In genomic region chr11:115820026-115820425, GRCh38 we compare ENCODE assay signal across 27 cellular contexts.
"Had no signal": no experiment of that assay in that cellular context is flagged by ENCODE, and none has a peak within 500 bp of the region (broad histone marks: within the 10 kb centered on the region; RNA-seq: fewer than 3 reads in every experiment).

No MANE protein-coding gene starts in this region.

- H3K4me1 Mint-ChIP-seq: endodermal cell; naive thymus-derived CD4-positive, alpha-beta T cell had no signal

- H3K4me1 ChIP-seq: colonic mucosa, esophagus squamous epithelium, gastrocnemius medialis, heart right ventricle, left lung, lower lobe of right lung had no signal

- H3K27me3 ChIP-seq: colonic mucosa, esophagus squamous epithelium, gastrocnemius medialis, left lung had no signal

- H3K4me3 Mint-ChIP-seq: dendritic cell treated with granulocyte-macrophage colony-stimulating factor and Interleukin-4, amounts not matched to agents 40 ng/mL and 50 ng/mL, for 4 days; effector memory CD8-positive, alpha-beta T cell; endodermal cell; naive thymus-derived CD4-positive, alpha-beta T cell had no signal

- H3K36me3 Mint-ChIP-seq: naive thymus-derived CD4-positive, alpha-beta T cell had no signal

- FAIRE-seq: endometrium, islet of Langerhans, keratinocyte had no signal

- H3K4me3 ChIP-seq: colonic mucosa, esophagus squamous epithelium, gastrocnemius medialis, heart right ventricle, left lung, lower lobe of right lung had no signal

- H3K27ac Mint-ChIP-seq: dendritic cell treated with granulocyte-macrophage colony-stimulating factor and Interleukin-4, amounts not matched to agents 40 ng/mL and 50 ng/mL, for 4 days; effector memory CD8-positive, alpha-beta T cell; endodermal cell; naive thymus-derived CD4-positive, alpha-beta T cell had no signal

- H3K36me3 ChIP-seq: colonic mucosa, esophagus squamous epithelium, gastrocnemius medialis, heart right ventricle, left lung, lower lobe of right lung had no signal

- H3K27ac ChIP-seq: colonic mucosa, epithelial cell of prostate, esophagus squamous epithelium, gastrocnemius medialis, heart right ventricle, left lung, lower lobe of right lung had no signal

- H3K9me3 ChIP-seq: colonic mucosa, gastrocnemius medialis had no signal

- ATAC-seq: effector memory CD8-positive, alpha-beta T cell; esophagus mucosa; gastrocnemius medialis; heart right ventricle; left cardiac atrium; left lung; left ventricle myocardium superior; lower lobe of right lung; naive thymus-derived CD4-positive, alpha-beta T cell had no signal

- H3K9me3 Mint-ChIP-seq: dendritic cell treated with granulocyte-macrophage colony-stimulating factor and Interleukin-4, amounts not matched to agents 40 ng/mL and 50 ng/mL, for 4 days had no signal

- DNase-seq: colonic mucosa; cortex of kidney; effector CD8-positive, alpha-beta T cell; effector memory CD8-positive, alpha-beta T cell; endodermal cell; erythroblast; esophagus squamous epithelium; foreskin fibroblast; foreskin melanocyte; gastrocnemius medialis; glutamatergic neuron; head of caudate nucleus; heart right ventricle; hippocampal formation; left cardiac atrium; left lung; left ventricle myocardium superior; lower lobe of right lung; mesendoderm; midbrain; naive thymus-derived CD4-positive, alpha-beta T cell had no signal
